In the genomic region with DNA sequence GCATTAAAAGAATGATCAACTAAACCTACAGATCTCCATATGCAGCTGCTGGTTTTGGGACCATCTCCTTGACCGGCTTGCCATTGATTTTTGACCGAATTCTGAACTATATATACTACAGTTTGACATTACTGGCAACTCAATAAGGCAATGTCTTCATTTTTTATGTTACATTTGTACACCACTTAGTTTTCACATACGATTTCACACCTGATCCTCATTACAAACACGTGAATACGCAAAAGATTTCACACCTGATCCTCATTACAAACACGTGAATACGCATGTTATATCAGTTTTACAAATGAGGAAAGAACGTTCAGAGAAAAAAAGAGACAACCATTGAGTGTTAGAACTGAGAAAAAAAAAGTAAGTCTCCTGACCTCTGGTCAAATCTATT, we compare ENCODE assay signal across 10 cellular contexts. TPM values are rescaled to one million over a fixed set of nuclear protein-coding genes. Genes with fewer than 3 reads are reported as not detected.
DNase-seq lines count a peak whose midpoint lies in the region; ATAC-seq and TF ChIP-seq lines count a peak whose summit lies in the region.
"Had no signal": no experiment of that assay in that cellular context is flagged by ENCODE, and none has a peak within 500 bp of the region (broad histone marks: within the 10 kb centered on the region; RNA-seq: fewer than 3 reads in every experiment).

No MANE protein-coding gene starts in this region.

- H3K36me3 Mint-ChIP-seq in activated naive CD4-positive, alpha-beta T cell treated with anti-CD3 and anti-CD28 coated beads, Interleukin-2, amount 50 U/mL, for 24 hours = no peaks in the 10 kb centered on the region

- no peaks in the 10 kb centered on the region for H3K27me3 Mint-ChIP-seq in activated naive CD4-positive, alpha-beta T cell treated with anti-CD3 and anti-CD28 coated beads, Interleukin-2, amount 50 U/mL, for 24 hours

- H3K27ac ChIP-seq in iPS DF 6.9 (ENCODE audit: low read length) (no peak overlapping the region), thoracic aorta (no peak overlapping the region)

- no peak overlapping the region for H3K27ac Mint-ChIP-seq in activated naive CD4-positive, alpha-beta T cell treated with anti-CD3 and anti-CD28 coated beads, Interleukin-2, amount 50 U/mL, for 24 hours

- no peak for TF ChIP-seq CTCF in WI38 (IDR thresholded peaks at IDR 0.05; ENCODE audit: low read depth, low read length)
- no peak for TF ChIP-seq CTCF in thoracic aorta (IDR thresholded peaks at IDR 0.05)

- peak overlapping the region; percentile 93 for H3K4me3 ChIP-seq in WI38 (ENCODE audit: low read depth, low read length)
- peak overlapping the region; percentile 99; the same call in 1 of the 2 replicates for H3K4me3 ChIP-seq in iPS DF 6.9 (ENCODE audit: low read length)
- peak overlapping the region; percentile 86 for H3K4me3 ChIP-seq in thoracic aorta

- H3K4me1 ChIP-seq in iPS DF 6.9 (ENCODE audit: control insufficient read depth, insufficient read depth, low read length) (no peaks in the 10 kb centered on the region), thoracic aorta (ENCODE audit: control insufficient read depth in 1 of 2, low read depth in 2 of 2) (peaks cover 13 to 20% of the 10 kb centered on the region in 2 donors)

- no peak for DNase-seq in activated naive CD4-positive, alpha-beta T cell (lab: John Stamatoyannopoulos, UW)
- DNase-seq in iPS DF 6.9 (ENCODE audit: low read depth, low spot score) (no peak), thoracic aorta (ENCODE audit: low spot score) (no peak), NCI-H748 (lab: John Stamatoyannopoulos, UW; ENCODE audit: unreplicated experiment) (no peak), NCI-H2081 treated with DMSO at 0.1 percent for 48 hours (lab: John Stamatoyannopoulos, UW) (no peak), NCI-H1694 treated with DMSO at 0.1 percent for 48 hours (lab: John Stamatoyannopoulos, UW) (no peak)
- DNase-seq: NCI-H1417 treated with DMSO at 0.1 percent for 48 hours; stimulated activated CD4-positive, alpha-beta T cell treated with anti-CD3 and anti-CD28 coated beads, Interleukin-4, amount 100 ng/mL, for 1 hour had no signal

- peaks cover 51% of the 10 kb centered on the region for H3K4me1 Mint-ChIP-seq in activated naive CD4-positive, alpha-beta T cell treated with anti-CD3 and anti-CD28 coated beads, Interleukin-2, amount 50 U/mL, for 24 hours

- no peaks in the 10 kb centered on the region for H3K9me3 Mint-ChIP-seq in activated naive CD4-positive, alpha-beta T cell treated with anti-CD3 and anti-CD28 coated beads, Interleukin-2, amount 50 U/mL, for 24 hours

- ATAC-seq in thoracic aorta (ENCODE audit: insufficient number of reproducible peaks, low FRiP score, low read depth) = no peak

- H3K4me3 Mint-ChIP-seq in activated naive CD4-positive, alpha-beta T cell treated with anti-CD3 and anti-CD28 coated beads, Interleukin-2, amount 50 U/mL, for 24 hours = peak overlapping the region; percentile 100

- H3K27me3 ChIP-seq in iPS DF 6.9 (ENCODE audit: control insufficient read depth, insufficient read depth, low read length) (no peaks in the 10 kb centered on the region), thoracic aorta (replicated peaks; ENCODE audit: insufficient read depth) (no peaks in the 10 kb centered on the region)

- H3K36me3 ChIP-seq in iPS DF 6.9 (ENCODE audit: control insufficient read depth, insufficient read depth, low read length) (no peaks in the 10 kb centered on the region; the same call in 1 of the 2 replicates), thoracic aorta (no peaks in the 10 kb centered on the region)

- H3K9me3 ChIP-seq in iPS DF 6.9 (ENCODE audit: control insufficient read depth, insufficient read depth, low read length) (no peaks in the 10 kb centered on the region), thoracic aorta (no peaks in the 10 kb centered on the region)

- no CpG with 5 or more reads among the region's 8 CpGs for WGBS in iPS DF 6.9 (ENCODE audit: insufficient coverage, insufficient read length)

RNA-seq across cellular contexts. Expression of gene SASS6, which starts 1.1 kb away (rescaled TPM):
- 1 to 10 TPM; 2.4 to 3.2 TPM for total RNA-seq in thoracic aorta

RNA-seq across cellular contexts. Expression of gene TRMT13, which starts 1.3 kb away (rescaled TPM):
- total RNA-seq in thoracic aorta = 10 to 100 TPM; 11.4 to 11.7 TPM

RNA-seq across cellular contexts. Expression of gene LRRC39, which starts 46.4 kb away (rescaled TPM):
- 1 to 10 TPM; 2.3 to 2.4 TPM for total RNA-seq in thoracic aorta
